16 cellular contexts compared by ENCODE assay signal in the genomic region with DNA sequence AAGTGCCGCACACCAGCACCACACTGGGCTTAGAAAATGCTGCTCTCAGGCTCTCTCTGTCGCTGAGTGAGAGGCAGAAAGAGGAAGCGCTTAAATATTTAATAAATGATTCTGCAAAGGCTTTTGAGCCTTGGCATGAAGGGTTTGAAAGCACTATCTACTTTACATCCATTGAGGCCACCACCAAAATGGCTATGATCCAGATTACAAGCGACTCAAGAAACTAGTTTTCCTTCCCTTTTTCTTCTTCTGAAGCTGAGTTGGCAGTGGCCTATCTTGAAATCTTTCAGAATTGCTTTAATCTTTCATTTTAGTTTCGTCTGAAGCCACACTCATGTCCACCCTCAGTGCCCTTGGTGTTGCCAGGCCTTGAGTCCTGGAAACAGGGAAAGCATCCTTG. TPM values are rescaled to one million over a fixed set of nuclear protein-coding genes. Genes with fewer than 3 reads are reported as not detected.
DNase-seq lines count a peak whose midpoint lies in the region; ATAC-seq, FAIRE-seq and TF ChIP-seq lines count a peak whose summit lies in the region.
"Had no signal": no experiment of that assay in that cellular context is flagged by ENCODE, and none has a peak within 500 bp of the region (broad histone marks: within the 10 kb centered on the region; RNA-seq: fewer than 3 reads in every experiment).

No MANE protein-coding gene starts in this region.

- peak overlapping the region; percentile 76; the same call in 1 of the 2 replicates for H2BK120ac ChIP-seq in IMR-90 (ENCODE audit: low read depth, low read length)

- peak; percentile 88 for FAIRE-seq in GM18507 (lab: Jason Lieb, UNC)
- FAIRE-seq: colon, kidney had no signal

- H3K4me1 ChIP-seq in IMR-90 (ENCODE audit: control insufficient read depth, insufficient read depth, low read length) = peaks cover 4% of the 10 kb centered on the region
- no peaks in the 10 kb centered on the region for H3K4me1 ChIP-seq in thyroid gland

- DNase-seq in GM18507 (ENCODE audit: extremely low spot score, insufficient read length, low read depth) (no peak), IMR-90 (no peak), memory B cell (ENCODE audit: low spot score in 2 of 2) (peak in 1 of 2 donors; percentile 45), thyroid gland (no peak), T-helper 9 cell (no peak), COLO829 (ENCODE audit: low spot score) (no peak), NCI-H1105 (lab: John Stamatoyannopoulos, UW) (no peak)
- DNase-seq: activated CD4-positive, alpha-beta T cell treated with anti-CD3 and anti-CD28 coated beads, Interleukin-2, amount 10 ng/mL, durations not matched to agents 7 days and 5 days; activated naive CD4-positive, alpha-beta T cell treated with anti-CD3 and anti-CD28 coated beads, Interleukin-2, amount 50 U/mL, for 16 hours; CD4-positive, CD25-positive, alpha-beta regulatory T cell; H9; kidney had no signal

- H3K27ac Mint-ChIP-seq in memory B cell = peak overlapping the region; percentile 92
- H3K27ac Mint-ChIP-seq: activated CD4-positive, alpha-beta T cell treated with anti-CD3 and anti-CD28 coated beads, Interleukin-2, amount 10 ng/mL, durations not matched to agents 7 days and 5 days; CD4-positive, CD25-positive, alpha-beta regulatory T cell; H9 had no signal

- peak overlapping the region; percentile 36 for H3K4ac ChIP-seq in IMR-90 (ENCODE audit: low read depth, low read length)

- TF ChIP-seq RAD21 in IMR-90 (IDR thresholded peaks at IDR 0.05; ENCODE audit: low read length) = no peak

- WGBS in IMR-90 (ENCODE audit: extremely low coverage in 2 of 2, insufficient read length in 1 of 2), 2 experiments = no CpG with 5 or more reads among the region's 5 CpGs
- 69 to 82% methylated on average over 5 of the region's 5 CpGs for WGBS in thyroid gland, 2 donors

- no peak overlapping the region for H3K56ac ChIP-seq in IMR-90 (ENCODE audit: extremely low read depth, insufficient read depth, low read length)

- peak; percentile 64 for ATAC-seq in GM21825 (IDR thresholded peaks at IDR 0.05; ENCODE audit: unreplicated experiment)
- ATAC-seq in IMR-90 (ENCODE audit: low read depth) = no peak
- ATAC-seq in memory B cell (ENCODE audit: low read depth) = peak; percentile 89

- no peak overlapping the region for H2AK9ac ChIP-seq in IMR-90 (replicated peaks; ENCODE audit: low read depth, low read length, poor library complexity)

- no peak overlapping the region for H3K9ac ChIP-seq in IMR-90 (ENCODE audit: low read depth, low read length)

- CTCF ChIA-PET in IMR-90 (lab: Yijun Ruan, JAX) = interaction anchor here (0.7 kb wide), 1 partner anchor 301 kb away, joined by 3 read pairs; no protein-coding TSS in a partner anchor

- peak overlapping the region; percentile 62 for H2BK20ac ChIP-seq in IMR-90 (ENCODE audit: low read depth, low read length)

- no peak for TF ChIP-seq POLR2A in IMR-90 (IDR thresholded peaks at IDR 0.05; ENCODE audit: low read depth, low read length)
- no peak for TF ChIP-seq POLR2A in thyroid gland (IDR thresholded peaks at IDR 0.05)

- H3K4me3 ChIP-seq in IMR-90 (ENCODE audit: insufficient read depth, low read depth, low read length) (no peak overlapping the region), thyroid gland (replicated peaks in 1 of 3) (no peak overlapping the region)
- H3K4me3 ChIP-seq: SJSA1 had no signal

- H3K27me3 ChIP-seq in IMR-90 (ENCODE audit: control insufficient read depth, insufficient read depth, low read length) (no peaks in the 10 kb centered on the region), thyroid gland (no peaks in the 10 kb centered on the region)
- H3K27me3 ChIP-seq: SJSA1 had no signal

- H4K20me1 ChIP-seq in IMR-90 (ENCODE audit: insufficient read depth, low read length) = no peaks in the 10 kb centered on the region

- H4K5ac ChIP-seq in IMR-90 (ENCODE audit: low read depth, low read length) = no peak overlapping the region

- H3K36me3 Mint-ChIP-seq in memory B cell = peaks cover 9% of the 10 kb centered on the region
- H3K36me3 Mint-ChIP-seq: CD4-positive, CD25-positive, alpha-beta regulatory T cell had no signal

- peak overlapping the region; percentile 76; the same call in 1 of the 2 replicates for H2AK5ac ChIP-seq in IMR-90 (ENCODE audit: low read depth, low read length)

- H2BK15ac ChIP-seq in IMR-90 (ENCODE audit: low read depth, low read length) = no peak overlapping the region; the same call in 2 of the 3 replicates

- H3K4me1 Mint-ChIP-seq in memory B cell = peaks cover 43% of the 10 kb centered on the region
- H3K4me1 Mint-ChIP-seq: activated CD4-positive, alpha-beta T cell treated with anti-CD3 and anti-CD28 coated beads, Interleukin-2, amount 10 ng/mL, durations not matched to agents 7 days and 5 days; CD4-positive, CD25-positive, alpha-beta regulatory T cell had no signal

- BruUV-seq in IMR-90 (replicated peaks; lab: Mats Ljungman, UMichigan) = no TSS peak

- H3K9me3 ChIP-seq in IMR-90 (ENCODE audit: control insufficient read depth, insufficient read depth, low read length) (no peaks in the 10 kb centered on the region), thyroid gland (no peaks in the 10 kb centered on the region)
- H3K9me3 ChIP-seq: SJSA1 had no signal

- no peak overlapping the region for H2BK5ac ChIP-seq in IMR-90 (ENCODE audit: low read depth, low read length, poor library complexity, severe bottlenecking)

- H3K23ac ChIP-seq in IMR-90 (ENCODE audit: low read depth, low read length) = no peak overlapping the region

- H3K27me3 Mint-ChIP-seq in memory B cell = no peaks in the 10 kb centered on the region

- H4K91ac ChIP-seq in IMR-90 (ENCODE audit: insufficient read depth, low read depth, low read length) = no peak overlapping the region

- in situ Hi-C loops in IMR-90 (cut with MboI; ENCODE audit: low sequenced_read_pairs) = no loop called here

- no peak overlapping the region for H4K8ac ChIP-seq in IMR-90 (ENCODE audit: low read depth in 2 of 2, low read length in 2 of 2)

- no peak overlapping the region for H2AFZ ChIP-seq in IMR-90 (replicated peaks; ENCODE audit: low read length, poor library complexity)

- no peaks in the 10 kb centered on the region for H3K79me1 ChIP-seq in IMR-90 (ENCODE audit: low read depth in 1 of 2, low read length in 2 of 2)

- no peak overlapping the region for H3K4me2 ChIP-seq in IMR-90 (ENCODE audit: low read depth, low read length)

- H3K4me3 Mint-ChIP-seq in memory B cell = peak overlapping the region; percentile 66
- H3K4me3 Mint-ChIP-seq: activated CD4-positive, alpha-beta T cell treated with anti-CD3 and anti-CD28 coated beads, Interleukin-2, amount 10 ng/mL, durations not matched to agents 7 days and 5 days; CD4-positive, CD25-positive, alpha-beta regulatory T cell; H9; nephron had no signal

- POLR2A ChIA-PET in IMR-90 (lab: Charles Lee; ENCODE audit: unreplicated experiment) = no interaction called here

- peaks cover 11% of the 10 kb centered on the region for H3K9me1 ChIP-seq in IMR-90 (ENCODE audit: insufficient read depth, low read length)

- no peak overlapping the region for H3K18ac ChIP-seq in IMR-90 (ENCODE audit: low read depth, low read length)

- dilution Hi-C loops in IMR-90 (cut with HindIII; ENCODE audit: low sequenced_read_pairs, unreplicated experiment) = no loop called here

- H3K36me3 ChIP-seq in IMR-90 (ENCODE audit: control insufficient read depth, insufficient read depth, low read length) (no peaks in the 10 kb centered on the region), thyroid gland (no peaks in the 10 kb centered on the region)
- H3K36me3 ChIP-seq: SJSA1 had no signal

- no peak overlapping the region for H3K14ac ChIP-seq in IMR-90 (replicated peaks; ENCODE audit: low read depth, low read length)

- intact Hi-C loops in IMR-90 (cut with micrococcal nuclease) = no loop called here
- intact Hi-C loops in thyroid gland (cut with DNase I) = no loop called here

- TF ChIP-seq CTCF in IMR-90 (conservative IDR thresholded peaks at IDR 0.05; ENCODE audit: low read depth, low read length) (no peak), thyroid gland (IDR thresholded peaks at IDR 0.05) (no peak)

- no peak overlapping the region for H3K27ac ChIP-seq in IMR-90 (ENCODE audit: insufficient read depth, low read length)
- H3K27ac ChIP-seq in thyroid gland = no peak overlapping the region
- H3K27ac ChIP-seq: SJSA1 had no signal

- H3K9me3 Mint-ChIP-seq in memory B cell = peaks cover 2% of the 10 kb centered on the region
- H3K9me3 Mint-ChIP-seq: activated CD4-positive, alpha-beta T cell treated with anti-CD3 and anti-CD28 coated beads, Interleukin-2, amount 10 ng/mL, durations not matched to agents 7 days and 5 days had no signal

TF ChIP-seq in IMR-90, 13 proteins besides CTCF, POLR2A, EP300 and RAD21 (continues in another document):
- TF ChIP-seq BHLHE40 (IDR thresholded peaks at IDR 0.05; ENCODE audit: low read depth, low read length) (no peak), NFE2L2 (IDR thresholded peaks at IDR 0.05; ENCODE audit: low read depth, low read length) (no peak), RFX5 (IDR thresholded peaks at IDR 0.05; ENCODE audit: low read depth, low read length) (no peak), MXI1 (IDR thresholded peaks at IDR 0.05; ENCODE audit: borderline replicate concordance, low read depth, low read length) (no peak), CHD1 (IDR thresholded peaks at IDR 0.05; ENCODE audit: low read depth, low read length) (no peak), MAZ (IDR thresholded peaks at IDR 0.05; ENCODE audit: borderline replicate concordance, low read depth, low read length) (no peak), CEBPB (IDR thresholded peaks at IDR 0.05; ENCODE audit: low read depth, low read length) (no peak), SMC3 (IDR thresholded peaks at IDR 0.05; ENCODE audit: low read depth, low read length) (no peak)
- TF ChIP-seq, protein P1, sequence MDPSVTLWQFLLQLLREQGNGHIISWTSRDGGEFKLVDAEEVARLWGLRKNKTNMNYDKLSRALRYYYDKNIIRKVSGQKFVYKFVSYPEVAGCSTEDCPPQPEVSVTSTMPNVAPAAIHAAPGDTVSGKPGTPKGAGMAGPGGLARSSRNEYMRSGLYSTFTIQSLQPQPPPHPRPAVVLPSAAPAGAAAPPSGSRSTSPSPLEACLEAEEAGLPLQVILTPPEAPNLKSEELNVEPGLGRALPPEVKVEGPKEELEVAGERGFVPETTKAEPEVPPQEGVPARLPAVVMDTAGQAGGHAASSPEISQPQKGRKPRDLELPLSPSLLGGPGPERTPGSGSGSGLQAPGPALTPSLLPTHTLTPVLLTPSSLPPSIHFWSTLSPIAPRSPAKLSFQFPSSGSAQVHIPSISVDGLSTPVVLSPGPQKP (IDR thresholded peaks at IDR 0.05; ENCODE audit: borderline replicate concordance, low read depth, low read length) = no peak

RNA-seq across cellular contexts. Expression of a gene that starts 59.5 kb away (rescaled TPM):
- total RNA-seq in IMR-90 (2012; rRNA removed) (0.56 and 0.90 TPM in 2 replicates), thyroid gland (10 to 100 TPM; 12.4 to 28.4 (median 20.6) TPM)
- polyA plus RNA-seq in IMR-90 (2012; rRNA removed) = 0.89 and 1.1 TPM in 2 replicates
- polyA plus RNA-seq in IMR-90 (2012; cell fraction: cytosol; rRNA removed) = 0.29 and 0.69 TPM in 2 replicates
- 1.7 TPM in 2 replicates for polyA plus RNA-seq in IMR-90 (2012; cell fraction: nucleus; rRNA removed; ENCODE audit: low replicate concordance)
- total RNA-seq: H9 had no signal
